ENCODE assay signal across 25 cellular contexts in the genomic region with DNA sequence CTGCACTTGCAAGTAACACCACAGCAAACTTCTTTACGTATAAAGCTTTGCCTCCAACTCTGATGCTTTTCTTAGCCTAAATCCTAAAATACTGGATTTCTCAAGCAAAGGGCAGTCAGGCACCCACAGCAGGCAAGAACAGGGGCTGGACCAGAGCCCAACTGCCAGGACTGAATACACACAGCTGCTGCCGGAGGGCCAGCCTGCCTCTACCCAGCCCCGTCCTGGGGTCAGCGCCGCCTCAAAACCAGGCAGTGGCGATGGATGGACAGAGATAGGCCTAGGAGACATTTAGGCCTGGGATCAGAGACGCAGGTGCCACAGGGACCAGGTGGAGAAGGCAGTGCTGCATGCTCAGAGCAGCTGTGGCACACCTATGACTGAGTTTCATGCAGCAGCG.
"Had no signal": no experiment of that assay in that cellular context is flagged by ENCODE, and none has a peak within 500 bp of the region (broad histone marks: within the 10 kb centered on the region; RNA-seq: fewer than 3 reads in every experiment).

No MANE protein-coding gene starts in this region.

- H3K4me1 ChIP-seq: left ventricle myocardium inferior, sigmoid colon, transverse colon, uterus had no signal

- ATAC-seq: activated CD8-positive, alpha-beta T cell treated with anti-CD3 and anti-CD28 coated beads, Interleukin-2, amount 10 ng/mL, durations not matched to agents 7 days and 5 days; effector memory CD8-positive, alpha-beta T cell; esophagus mucosa; stimulated activated memory B cell treated with anti-CD40 and anti-IgM and Interleukin-4, amounts not matched to agents 10 μg/mL and 1 μg/mL and 100 μg/mL, for 72 hours had no signal

- FAIRE-seq: colon, endothelial cell of umbilical vein had no signal

- H3K27me3 ChIP-seq: dorsolateral prefrontal cortex, uterus had no signal

- DNase-seq: activated CD4-positive, alpha-beta T cell treated with anti-CD3 and anti-CD28 coated beads for 1 hour; activated CD4-positive, alpha-beta T cell treated with anti-CD3 and anti-CD28 coated beads, Interleukin-2, amount 50 U/mL, for 1 hour; activated CD8-positive, alpha-beta T cell treated with anti-CD3 and anti-CD28 coated beads, Interleukin-2, amount 10 ng/mL, durations not matched to agents 7 days and 5 days; activated gamma-delta T cell; activated naive CD4-positive, alpha-beta T cell treated with anti-CD3 and anti-CD28 coated beads, Interleukin-2, amount 50 U/mL, for 16 hours; anterior cingulate cortex; central memory CD4-positive, alpha-beta T cell; dorsolateral prefrontal cortex; effector memory CD8-positive, alpha-beta T cell; foreskin melanocyte; immature natural killer cell; kidney glomerular epithelial cell; left ventricle myocardium inferior; mammary epithelial cell; nucleus accumbens; sigmoid colon; stimulated activated CD4-positive, alpha-beta T cell treated with anti-CD3 and anti-CD28 coated beads, Interleukin-15, amount 100 ng/mL, for 24 hours; T-helper 9 cell; transverse colon; uterus had no signal

- H3K4me3 ChIP-seq: dorsolateral prefrontal cortex, left ventricle myocardium inferior, sigmoid colon, smooth muscle cell, transverse colon, uterus had no signal

- H3K36me3 ChIP-seq: left ventricle myocardium inferior, sigmoid colon, transverse colon, uterus had no signal

- H3K9me3 ChIP-seq: left ventricle myocardium inferior, sigmoid colon, transverse colon, uterus had no signal

- H3K27ac ChIP-seq: dorsolateral prefrontal cortex, left ventricle myocardium inferior, sigmoid colon, transverse colon, uterus had no signal

- H3K4me2 ChIP-seq: smooth muscle cell had no signal
